1 cellular context compared by ENCODE assay signal in the genomic region with DNA sequence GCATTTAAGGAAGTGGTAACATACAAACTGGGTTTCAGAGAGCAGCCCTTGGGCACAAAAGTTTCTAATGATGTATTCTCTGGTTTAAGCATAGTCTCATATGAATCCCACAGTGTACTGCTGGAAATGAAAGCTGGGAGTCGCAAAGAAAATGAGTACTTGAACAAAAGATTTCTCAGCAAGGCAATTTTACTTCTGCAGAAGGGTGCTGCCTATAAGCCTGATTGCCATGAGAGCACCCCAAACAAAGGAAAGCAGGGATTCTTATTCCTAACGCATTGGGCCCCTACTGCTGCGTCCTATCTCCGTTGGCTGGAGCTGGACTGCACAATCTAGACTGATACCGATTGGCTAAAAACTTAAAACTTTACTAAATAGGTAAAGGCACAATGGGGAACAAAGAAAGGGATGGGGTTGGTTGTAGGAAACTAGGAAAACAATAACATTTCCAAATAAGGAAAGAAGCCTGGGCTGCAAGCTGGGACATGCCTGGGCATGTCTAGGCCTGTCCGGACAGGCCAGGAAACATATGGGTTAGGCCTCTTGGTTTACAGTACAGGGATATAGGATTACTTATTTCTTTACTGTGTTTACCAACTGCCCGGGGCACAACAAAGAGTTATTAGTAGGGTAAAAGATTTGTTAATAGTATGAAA.
TF ChIP-seq lines count a peak whose summit lies in the region.

No MANE protein-coding gene starts in this region.

TF ChIP-seq in GM23338, 12 proteins besides CTCF, POLR2A, EP300 and RAD21 (continued from another document):
- TF ChIP-seq, protein P1, sequence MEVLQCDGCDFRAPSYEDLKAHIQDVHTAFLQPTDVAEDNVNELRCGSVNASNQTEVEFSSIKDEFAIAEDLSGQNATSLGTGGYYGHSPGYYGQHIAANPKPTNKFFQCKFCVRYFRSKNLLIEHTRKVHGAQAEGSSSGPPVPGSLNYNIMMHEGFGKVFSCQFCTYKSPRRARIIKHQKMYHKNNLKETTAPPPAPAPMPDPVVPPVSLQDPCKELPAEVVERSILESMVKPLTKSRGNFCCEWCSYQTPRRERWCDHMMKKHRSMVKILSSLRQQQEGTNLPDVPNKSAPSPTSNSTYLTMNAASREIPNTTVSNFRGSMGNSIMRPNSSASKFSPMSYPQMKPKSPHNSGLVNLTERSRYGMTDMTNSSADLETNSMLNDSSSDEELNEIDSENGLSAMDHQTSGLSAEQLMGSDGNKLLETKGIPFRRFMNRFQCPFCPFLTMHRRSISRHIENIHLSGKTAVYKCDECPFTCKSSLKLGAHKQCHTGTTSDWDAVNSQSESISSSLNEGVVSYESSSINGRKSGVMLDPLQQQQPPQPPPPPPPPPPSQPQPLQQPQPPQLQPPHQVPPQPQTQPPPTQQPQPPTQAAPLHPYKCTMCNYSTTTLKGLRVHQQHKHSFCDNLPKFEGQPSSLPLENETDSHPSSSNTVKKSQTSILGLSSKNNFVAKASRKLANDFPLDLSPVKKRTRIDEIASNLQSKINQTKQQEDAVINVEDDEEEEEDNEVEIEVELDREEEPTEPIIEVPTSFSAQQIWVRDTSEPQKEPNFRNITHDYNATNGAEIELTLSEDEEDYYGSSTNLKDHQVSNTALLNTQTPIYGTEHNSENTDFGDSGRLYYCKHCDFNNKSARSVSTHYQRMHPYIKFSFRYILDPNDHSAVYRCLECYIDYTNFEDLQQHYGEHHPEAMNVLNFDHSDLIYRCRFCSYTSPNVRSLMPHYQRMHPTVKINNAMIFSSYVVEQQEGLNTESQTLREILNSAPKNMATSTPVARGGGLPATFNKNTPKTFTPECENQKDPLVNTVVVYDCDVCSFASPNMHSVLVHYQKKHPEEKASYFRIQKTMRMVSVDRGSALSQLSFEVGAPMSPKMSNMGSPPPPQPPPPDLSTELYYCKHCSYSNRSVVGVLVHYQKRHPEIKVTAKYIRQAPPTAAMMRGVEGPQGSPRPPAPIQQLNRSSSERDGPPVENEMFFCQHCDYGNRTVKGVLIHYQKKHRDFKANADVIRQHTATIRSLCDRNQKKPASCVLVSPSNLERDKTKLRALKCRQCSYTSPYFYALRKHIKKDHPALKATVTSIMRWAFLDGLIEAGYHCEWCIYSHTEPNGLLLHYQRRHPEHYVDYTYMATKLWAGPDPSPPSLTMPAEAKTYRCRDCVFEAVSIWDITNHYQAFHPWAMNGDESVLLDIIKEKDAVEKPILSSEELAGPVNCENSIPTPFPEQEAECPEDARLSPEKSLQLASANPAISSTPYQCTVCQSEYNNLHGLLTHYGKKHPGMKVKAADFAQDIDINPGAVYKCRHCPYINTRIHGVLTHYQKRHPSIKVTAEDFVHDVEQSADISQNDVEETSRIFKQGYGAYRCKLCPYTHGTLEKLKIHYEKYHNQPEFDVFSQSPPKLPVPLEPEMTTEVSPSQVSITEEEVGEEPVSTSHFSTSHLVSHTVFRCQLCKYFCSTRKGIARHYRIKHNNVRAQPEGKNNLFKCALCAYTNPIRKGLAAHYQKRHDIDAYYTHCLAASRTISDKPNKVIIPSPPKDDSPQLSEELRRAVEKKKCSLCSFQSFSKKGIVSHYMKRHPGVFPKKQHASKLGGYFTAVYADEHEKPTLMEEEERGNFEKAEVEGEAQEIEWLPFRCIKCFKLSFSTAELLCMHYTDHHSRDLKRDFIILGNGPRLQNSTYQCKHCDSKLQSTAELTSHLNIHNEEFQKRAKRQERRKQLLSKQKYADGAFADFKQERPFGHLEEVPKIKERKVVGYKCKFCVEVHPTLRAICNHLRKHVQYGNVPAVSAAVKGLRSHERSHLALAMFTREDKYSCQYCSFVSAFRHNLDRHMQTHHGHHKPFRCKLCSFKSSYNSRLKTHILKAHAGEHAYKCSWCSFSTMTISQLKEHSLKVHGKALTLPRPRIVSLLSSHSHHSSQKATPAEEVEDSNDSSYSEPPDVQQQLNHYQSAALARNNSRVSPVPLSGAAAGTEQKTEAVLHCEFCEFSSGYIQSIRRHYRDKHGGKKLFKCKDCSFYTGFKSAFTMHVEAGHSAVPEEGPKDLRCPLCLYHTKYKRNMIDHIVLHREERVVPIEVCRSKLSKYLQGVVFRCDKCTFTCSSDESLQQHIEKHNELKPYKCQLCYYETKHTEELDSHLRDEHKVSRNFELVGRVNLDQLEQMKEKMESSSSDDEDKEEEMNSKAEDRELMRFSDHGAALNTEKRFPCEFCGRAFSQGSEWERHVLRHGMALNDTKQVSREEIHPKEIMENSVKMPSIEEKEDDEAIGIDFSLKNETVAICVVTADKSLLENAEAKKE (CRISPR knock-in tag; IDR thresholded peaks at IDR 0.05) = no peak
- no peak for TF ChIP-seq NANOG (IDR thresholded peaks at IDR 0.05; ENCODE audit: borderline replicate concordance)
